ENCODE assay signal across 33 cellular contexts in the genomic region with DNA sequence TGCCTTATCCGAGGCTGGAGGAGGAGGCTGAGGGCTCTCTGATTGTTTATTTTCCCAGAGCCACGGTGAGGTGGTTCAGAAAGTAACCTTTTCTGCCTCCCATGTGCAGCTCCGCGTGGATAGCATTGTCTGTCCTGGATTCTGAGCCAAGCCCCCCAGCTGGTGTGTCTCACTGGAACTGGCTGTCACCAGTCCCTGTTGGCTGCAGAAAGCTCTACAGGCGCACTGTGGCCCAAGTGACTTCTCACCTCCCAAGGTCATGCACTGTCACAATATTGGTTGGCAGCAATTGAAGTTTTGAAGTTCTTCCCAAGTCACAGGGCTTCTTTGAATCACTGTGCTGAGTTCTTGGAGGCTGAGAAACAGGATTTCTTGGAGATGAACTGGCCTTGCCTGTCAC. TPM values are rescaled to one million over a fixed set of nuclear protein-coding genes. Genes with fewer than 3 reads are reported as not detected.
DNase-seq lines count a peak whose midpoint lies in the region; TF ChIP-seq lines count a peak whose summit lies in the region.
"Had no signal": no experiment of that assay in that cellular context is flagged by ENCODE, and none has a peak within 500 bp of the region (broad histone marks: within the 10 kb centered on the region; RNA-seq: fewer than 3 reads in every experiment).

No MANE protein-coding gene starts in this region.

- no peak overlapping the region for H3K14ac ChIP-seq in neuronal stem cell (ENCODE audit: low read length)

- DNase-seq in chondrocyte (ENCODE audit: low spot score) (peak; percentile 35), right atrium auricular region (ENCODE audit: low spot score) (no peak), neuronal stem cell (ENCODE audit: low spot score) (no peak), transverse colon (peak; percentile 19), iPS-NIHi7 (ENCODE audit: extremely low spot score) (no peak), RKO (ENCODE audit: low spot score) (no peak), SKM-1 treated with dmso at 0.1 percent for 144 hours (lab: John Stamatoyannopoulos, UW; ENCODE audit: unreplicated experiment) (no peak), NCI-H187 treated with DMSO at 0.1 percent for 48 hours (lab: John Stamatoyannopoulos, UW) (no peak)
- DNase-seq: ACHN; activated CD4-positive, alpha-beta memory T cell treated with anti-CD3 and anti-CD28 coated beads for 36 hours; activated CD4-positive, CD25-positive, alpha-beta regulatory T cell treated with anti-CD3 and anti-CD28 coated beads, Interleukin-2, amount 50 U/mL, for 72 hours; activated naive CD4-positive, alpha-beta T cell treated with anti-CD3 and anti-CD28 coated beads for 36 hours; activated T-cell treated with anti-CD3 and anti-CD28 coated beads, Interleukin-2, amount 50 U/mL, for 72 hours; BE2C; brain microvascular endothelial cell; DMS153; effector CD4-positive, alpha-beta T cell; KG1; lower lobe of right lung; mucosa of descending colon; natural killer cell; NCI-H1105 treated with DMSO at 0.1 percent for 48 hours; NCI-H2081 treated with DMSO at 0.1 percent for 48 hours; NCI-H226; NCI-H69; PC-9; SHP77; stimulated activated CD4-positive, alpha-beta T cell treated with anti-CD3 and anti-CD28 coated beads, Interleukin-1b, Interleukin-23, amount 100 ng/mL, for 48 hours; stimulated activated naive CD4-positive, alpha-beta T cell treated with Interleukin-2 at 50 U/mL for 16 hours; T-helper 2 cell had no signal

- H3K4me1 Mint-ChIP-seq in chondrocyte (ENCODE audit: low read depth) = peaks cover 6% of the 10 kb centered on the region
- H3K4me1 Mint-ChIP-seq: natural killer cell had no signal

- no peak overlapping the region for H2AK5ac ChIP-seq in neuronal stem cell (ENCODE audit: low read depth, low read length)

- H3K18ac ChIP-seq in neuronal stem cell (ENCODE audit: low read length) = no peak overlapping the region

- no peak for TF ChIP-seq EP300 in transverse colon (IDR thresholded peaks at IDR 0.05; ENCODE audit: low read depth)

- H3K27ac ChIP-seq in right atrium auricular region (peak overlapping the region; percentile 69 to 84), neuronal stem cell (replicated peaks; ENCODE audit: low read length) (no peak overlapping the region), transverse colon (peak overlapping the region in 3 of 4 donors; percentile 14 to 43 (median 38))
- H3K27ac ChIP-seq: brain microvascular endothelial cell, lower lobe of right lung, PC-9, thoracic aorta had no signal

- H2AFZ ChIP-seq in neuronal stem cell (ENCODE audit: low read length) = peak overlapping the region; percentile 56
- H2AFZ ChIP-seq: PC-9 had no signal

- H3K9ac ChIP-seq in neuronal stem cell (ENCODE audit: low read depth, low read length, poor library complexity) = no peak overlapping the region

- TF ChIP-seq CTCF in chondrocyte (IDR thresholded peaks at IDR 0.05) (no peak), right atrium auricular region (IDR thresholded peaks at IDR 0.05) (no peak), transverse colon (IDR thresholded peaks at IDR 0.05) (no peak)

- no CpG with 5 or more reads among the region's 5 CpGs for whole genome bisulfite sequencing in neuronal stem cell (ENCODE audit: extremely low coverage in 2 of 2, insufficient read length in 2 of 2, insufficient replicate concordance in 1 of 2), 2 donors
- 81% methylated on average over 5 of the region's 5 CpGs; no CpG with 5 or more reads in 1 of the 2 donors for WGBS in transverse colon (ENCODE audit: low coverage in 1 of 2), 2 donors

- intact Hi-C loops in transverse colon (cut with DNase I; ENCODE audit: low total_unique reads) = no loop called here

- H3K23ac ChIP-seq in neuronal stem cell (ENCODE audit: low read depth, low read length, poor library complexity) = no peak overlapping the region

- in situ Hi-C loops in transverse colon (cut with MboI; ENCODE audit: low pct_ligation_motif_present in 1 of 4, low pct_unique_long_range_greater_than_20kb in 1 of 4, low sequenced_read_pairs in 3 of 4) = loop anchor here in 1 of 4 donors (10.0 kb wide), 1 partner anchor 285 kb away; a partner anchor contains a TSS

- H3K4me2 ChIP-seq in neuronal stem cell (ENCODE audit: insufficient read depth, low read length, poor library complexity, severe bottlenecking) = no peak overlapping the region
- H3K4me2 ChIP-seq: PC-9, smooth muscle cell had no signal

- no peak overlapping the region for H2BK120ac ChIP-seq in neuronal stem cell (ENCODE audit: low read depth, low read length)

- H3K36me3 Mint-ChIP-seq in chondrocyte (ENCODE audit: low read depth) = peaks cover 2% of the 10 kb centered on the region
- H3K36me3 Mint-ChIP-seq: activated CD4-positive, alpha-beta memory T cell treated with anti-CD3 and anti-CD28 coated beads for 36 hours; natural killer cell had no signal

- H3K36me3 ChIP-seq in right atrium auricular region (no peaks in the 10 kb centered on the region), neuronal stem cell (replicated peaks in 1 of 2; ENCODE audit: control insufficient read depth in 2 of 2, insufficient read depth in 2 of 2, low read length in 2 of 2) (no peaks in the 10 kb centered on the region), transverse colon (no peaks in the 10 kb centered on the region)
- H3K36me3 ChIP-seq: BE2C, brain microvascular endothelial cell, lower lobe of right lung, thoracic aorta had no signal

- H3K9me3 Mint-ChIP-seq in chondrocyte (ENCODE audit: low read depth) = peaks cover 3% of the 10 kb centered on the region
- H3K9me3 Mint-ChIP-seq: activated CD4-positive, alpha-beta memory T cell treated with anti-CD3 and anti-CD28 coated beads for 36 hours; activated naive CD4-positive, alpha-beta T cell treated with anti-CD3 and anti-CD28 coated beads for 36 hours; activated T-cell treated with anti-CD3 and anti-CD28 coated beads, Interleukin-2, amount 50 U/mL, for 72 hours; natural killer cell had no signal

- no peak overlapping the region for H2BK5ac ChIP-seq in neuronal stem cell (ENCODE audit: low read length)

- no peak overlapping the region for H3K4ac ChIP-seq in neuronal stem cell (ENCODE audit: low read length)

- H3K9me3 ChIP-seq in right atrium auricular region (no peaks in the 10 kb centered on the region), neuronal stem cell (replicated peaks in 1 of 2; ENCODE audit: control insufficient read depth in 2 of 2, insufficient read depth in 1 of 2, low read depth in 1 of 2, low read length in 2 of 2) (no peaks in the 10 kb centered on the region), transverse colon (no peaks in the 10 kb centered on the region)
- H3K9me3 ChIP-seq: BE2C, lower lobe of right lung, mucosa of descending colon, thoracic aorta had no signal

- no peak overlapping the region for H3K27ac Mint-ChIP-seq in chondrocyte (ENCODE audit: unreplicated experiment)
- H3K27ac Mint-ChIP-seq: activated CD4-positive, alpha-beta memory T cell treated with anti-CD3 and anti-CD28 coated beads for 36 hours; activated naive CD4-positive, alpha-beta T cell treated with anti-CD3 and anti-CD28 coated beads for 36 hours; activated T-cell treated with anti-CD3 and anti-CD28 coated beads, Interleukin-2, amount 50 U/mL, for 72 hours; natural killer cell had no signal

- peak overlapping the region; percentile 59 for H2BK15ac ChIP-seq in neuronal stem cell (ENCODE audit: low read length)

- H4K8ac ChIP-seq in neuronal stem cell (ENCODE audit: low read depth, low read length) = no peak overlapping the region

- H3K27me3 Mint-ChIP-seq in chondrocyte (ENCODE audit: low read depth) = no peaks in the 10 kb centered on the region
- H3K27me3 Mint-ChIP-seq: activated CD4-positive, alpha-beta memory T cell treated with anti-CD3 and anti-CD28 coated beads for 36 hours had no signal

- no peak overlapping the region for H2BK12ac ChIP-seq in neuronal stem cell (ENCODE audit: low read length)

- no peak overlapping the region for H3K4me3 ChIP-seq in right atrium auricular region
- H3K4me3 ChIP-seq in neuronal stem cell (ENCODE audit: low read length in 2 of 2) = no peak overlapping the region
- no peak overlapping the region for H3K4me3 ChIP-seq in transverse colon
- H3K4me3 ChIP-seq: lower lobe of right lung, mucosa of descending colon, PC-9, smooth muscle cell, thoracic aorta had no signal

- no peak for TF ChIP-seq POLR2A in transverse colon (IDR thresholded peaks at IDR 0.05)

- H3K79me1 ChIP-seq in neuronal stem cell (ENCODE audit: low read depth, low read length) = no peaks in the 10 kb centered on the region

- no peak overlapping the region for H3K4me3 Mint-ChIP-seq in chondrocyte (ENCODE audit: unreplicated experiment)
- H3K4me3 Mint-ChIP-seq: activated CD4-positive, alpha-beta memory T cell treated with anti-CD3 and anti-CD28 coated beads for 36 hours; activated naive CD4-positive, alpha-beta T cell treated with anti-CD3 and anti-CD28 coated beads for 36 hours; activated T-cell treated with anti-CD3 and anti-CD28 coated beads, Interleukin-2, amount 50 U/mL, for 72 hours; natural killer cell had no signal

- H3K4me1 ChIP-seq in right atrium auricular region (peaks cover 0 to 20% of the 10 kb centered on the region in 2 donors), neuronal stem cell (ENCODE audit: control insufficient read depth in 2 of 2, insufficient read depth in 1 of 2, low read depth in 1 of 2, low read length in 2 of 2) (no peaks in the 10 kb centered on the region), transverse colon (no peaks in the 10 kb centered on the region)
- H3K4me1 ChIP-seq: BE2C, lower lobe of right lung had no signal

- H4K91ac ChIP-seq in neuronal stem cell (ENCODE audit: low read depth, low read length, poor library complexity) = no peak overlapping the region

- no peaks in the 10 kb centered on the region for H3K27me3 ChIP-seq in right atrium auricular region
- peaks cover 0 to 3% (median under 1%) of the 10 kb centered on the region in 3 experiments for H3K27me3 ChIP-seq in neuronal stem cell (ENCODE audit: control insufficient read depth in 3 of 3, insufficient read depth in 3 of 3, low read depth in 1 of 3, low read length in 3 of 3)
- H3K27me3 ChIP-seq in transverse colon = no peaks in the 10 kb centered on the region
- H3K27me3 ChIP-seq: BE2C, brain microvascular endothelial cell had no signal

RNA-seq across cellular contexts. Expression of a gene that starts 8.2 kb away (rescaled TPM):
- total RNA-seq in chondrocyte (0.12 TPM in 1 of 3 replicates, not detected in the others), right atrium auricular region (1 to 10 TPM; 1.4 to 3.2 TPM), transverse colon (10 to 100 TPM in 2 of 4 donors, not detected in 2; 11.0 to 12.3 TPM)
- polyA plus RNA-seq in neuronal stem cell (2013, experiment 1 of 2) = 0.03 TPM
- polyA plus RNA-seq in neuronal stem cell (2013, experiment 2 of 2) = 0.04 TPM
- total RNA-seq: activated CD4-positive, alpha-beta memory T cell treated with anti-CD3 and anti-CD28 coated beads for 36 hours; activated naive CD4-positive, alpha-beta T cell treated with anti-CD3 and anti-CD28 coated beads for 36 hours; lower lobe of right lung; MCF 10A; thoracic aorta had no signal

Comparison
In these comparisons a context has a peak if more than half of its experiments do, and no peak if none do; other contexts are left out.
1. DNase-seq: peak in chondrocyte (single experiment) and transverse colon (single experiment); none in right atrium auricular region (single experiment), neuronal stem cell (single experiment), iPS-NIHi7 (single experiment), RKO (single experiment), SKM-1 treated with dmso at 0.1 percent for 144 hours (single experiment) and NCI-H187 treated with DMSO at 0.1 percent for 48 hours (single experiment).